2 cellular contexts compared by ENCODE assay signal in genomic region chr1:17128361-17128760, GRCh38.
A peak's percentile ranks its signal among the peaks of the same experiment; 100 is the strongest.
TF ChIP-seq lines count a peak whose summit lies in the region.

No MANE protein-coding gene starts in this region.

TF ChIP-seq in liver, 16 proteins besides CTCF, POLR2A, EP300 and RAD21 (continued from another document):
- TF ChIP-seq GABPA (IDR thresholded peaks at IDR 0.05 in 1 of 2, conservative IDR thresholded peaks at IDR 0.05 in 1 of 2) (no peak), FOXA1 (IDR thresholded peaks at IDR 0.05) (no peak), TAF1 (conservative IDR thresholded peaks at IDR 0.05) (no peak), RXRA (IDR thresholded peaks at IDR 0.05) (peak in 1 of 2 donors; percentile 28), HNF4A (conservative IDR thresholded peaks at IDR 0.05) (no peak), EGR1 (IDR thresholded peaks at IDR 0.05; ENCODE audit: low read depth in 2 of 2) (no peak), JUND (IDR thresholded peaks at IDR 0.05) (peak; percentile 82 to 83), REST (IDR thresholded peaks at IDR 0.05) (peak; percentile 36), SP1 (IDR thresholded peaks at IDR 0.05) (peak; percentile 51)
- TF ChIP-seq, protein P1, sequence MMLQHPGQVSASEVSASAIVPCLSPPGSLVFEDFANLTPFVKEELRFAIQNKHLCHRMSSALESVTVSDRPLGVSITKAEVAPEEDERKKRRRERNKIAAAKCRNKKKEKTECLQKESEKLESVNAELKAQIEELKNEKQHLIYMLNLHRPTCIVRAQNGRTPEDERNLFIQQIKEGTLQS (IDR thresholded peaks at IDR 0.05): no peak
TF ChIP-seq in liver: peak in this region for 5.

TF ChIP-seq in HepG2, 621 proteins besides CTCF, POLR2A, EP300 and RAD21 (continued from another document):
- TF ChIP-seq, protein P2, sequence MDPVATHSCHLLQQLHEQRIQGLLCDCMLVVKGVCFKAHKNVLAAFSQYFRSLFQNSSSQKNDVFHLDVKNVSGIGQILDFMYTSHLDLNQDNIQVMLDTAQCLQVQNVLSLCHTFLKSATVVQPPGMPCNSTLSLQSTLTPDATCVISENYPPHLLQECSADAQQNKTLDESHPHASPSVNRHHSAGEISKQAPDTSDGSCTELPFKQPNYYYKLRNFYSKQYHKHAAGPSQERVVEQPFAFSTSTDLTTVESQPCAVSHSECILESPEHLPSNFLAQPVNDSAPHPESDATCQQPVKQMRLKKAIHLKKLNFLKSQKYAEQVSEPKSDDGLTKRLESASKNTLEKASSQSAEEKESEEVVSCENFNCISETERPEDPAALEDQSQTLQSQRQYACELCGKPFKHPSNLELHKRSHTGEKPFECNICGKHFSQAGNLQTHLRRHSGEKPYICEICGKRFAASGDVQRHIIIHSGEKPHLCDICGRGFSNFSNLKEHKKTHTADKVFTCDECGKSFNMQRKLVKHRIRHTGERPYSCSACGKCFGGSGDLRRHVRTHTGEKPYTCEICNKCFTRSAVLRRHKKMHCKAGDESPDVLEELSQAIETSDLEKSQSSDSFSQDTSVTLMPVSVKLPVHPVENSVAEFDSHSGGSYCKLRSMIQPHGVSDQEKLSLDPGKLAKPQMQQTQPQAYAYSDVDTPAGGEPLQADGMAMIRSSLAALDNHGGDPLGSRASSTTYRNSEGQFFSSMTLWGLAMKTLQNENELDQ (CRISPR knock-in tag; IDR thresholded peaks at IDR 0.05; ENCODE audit: borderline replicate concordance): no peak
- TF ChIP-seq MXD4 (CRISPR knock-in tag; IDR thresholded peaks at IDR 0.05): no peak
- TF ChIP-seq REST (IDR thresholded peaks at IDR 0.05; ENCODE audit: borderline replicate concordance in 1 of 2, low read depth in 1 of 2, low read length in 2 of 2): no peak
- no peak for TF ChIP-seq ZNF430 (CRISPR knock-in tag; IDR thresholded peaks at IDR 0.05)
- TF ChIP-seq RARG (CRISPR knock-in tag; IDR thresholded peaks at IDR 0.05; ENCODE audit: low read depth): no peak
- no peak for TF ChIP-seq ZFY (CRISPR knock-in tag; IDR thresholded peaks at IDR 0.05)
- no peak for TF ChIP-seq ARID2 (CRISPR knock-in tag; IDR thresholded peaks at IDR 0.05; ENCODE audit: borderline replicate concordance)
- TF ChIP-seq ZNF230 (CRISPR knock-in tag; IDR thresholded peaks at IDR 0.05): no peak
- TF ChIP-seq ZSCAN25 (CRISPR knock-in tag; IDR thresholded peaks at IDR 0.05): no peak
- TF ChIP-seq, protein P3, sequence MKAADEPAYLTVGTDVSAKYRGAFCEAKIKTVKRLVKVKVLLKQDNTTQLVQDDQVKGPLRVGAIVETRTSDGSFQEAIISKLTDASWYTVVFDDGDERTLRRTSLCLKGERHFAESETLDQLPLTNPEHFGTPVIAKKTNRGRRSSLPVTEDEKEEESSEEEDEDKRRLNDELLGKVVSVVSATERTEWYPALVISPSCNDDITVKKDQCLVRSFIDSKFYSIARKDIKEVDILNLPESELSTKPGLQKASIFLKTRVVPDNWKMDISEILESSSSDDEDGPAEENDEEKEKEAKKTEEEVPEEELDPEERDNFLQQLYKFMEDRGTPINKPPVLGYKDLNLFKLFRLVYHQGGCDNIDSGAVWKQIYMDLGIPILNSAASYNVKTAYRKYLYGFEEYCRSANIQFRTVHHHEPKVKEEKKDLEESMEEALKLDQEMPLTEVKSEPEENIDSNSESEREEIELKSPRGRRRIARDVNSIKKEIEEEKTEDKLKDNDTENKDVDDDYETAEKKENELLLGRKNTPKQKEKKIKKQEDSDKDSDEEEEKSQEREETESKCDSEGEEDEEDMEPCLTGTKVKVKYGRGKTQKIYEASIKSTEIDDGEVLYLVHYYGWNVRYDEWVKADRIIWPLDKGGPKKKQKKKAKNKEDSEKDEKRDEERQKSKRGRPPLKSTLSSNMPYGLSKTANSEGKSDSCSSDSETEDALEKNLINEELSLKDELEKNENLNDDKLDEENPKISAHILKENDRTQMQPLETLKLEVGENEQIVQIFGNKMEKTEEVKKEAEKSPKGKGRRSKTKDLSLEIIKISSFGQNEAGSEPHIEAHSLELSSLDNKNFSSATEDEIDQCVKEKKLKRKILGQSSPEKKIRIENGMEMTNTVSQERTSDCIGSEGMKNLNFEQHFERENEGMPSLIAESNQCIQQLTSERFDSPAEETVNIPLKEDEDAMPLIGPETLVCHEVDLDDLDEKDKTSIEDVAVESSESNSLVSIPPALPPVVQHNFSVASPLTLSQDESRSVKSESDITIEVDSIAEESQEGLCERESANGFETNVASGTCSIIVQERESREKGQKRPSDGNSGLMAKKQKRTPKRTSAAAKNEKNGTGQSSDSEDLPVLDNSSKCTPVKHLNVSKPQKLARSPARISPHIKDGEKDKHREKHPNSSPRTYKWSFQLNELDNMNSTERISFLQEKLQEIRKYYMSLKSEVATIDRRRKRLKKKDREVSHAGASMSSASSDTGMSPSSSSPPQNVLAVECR (CRISPR knock-in tag; IDR thresholded peaks at IDR 0.05; ENCODE audit: borderline replicate concordance): no peak
- no peak for TF ChIP-seq BCL6 (CRISPR knock-in tag; IDR thresholded peaks at IDR 0.05)
